In the genomic region with DNA sequence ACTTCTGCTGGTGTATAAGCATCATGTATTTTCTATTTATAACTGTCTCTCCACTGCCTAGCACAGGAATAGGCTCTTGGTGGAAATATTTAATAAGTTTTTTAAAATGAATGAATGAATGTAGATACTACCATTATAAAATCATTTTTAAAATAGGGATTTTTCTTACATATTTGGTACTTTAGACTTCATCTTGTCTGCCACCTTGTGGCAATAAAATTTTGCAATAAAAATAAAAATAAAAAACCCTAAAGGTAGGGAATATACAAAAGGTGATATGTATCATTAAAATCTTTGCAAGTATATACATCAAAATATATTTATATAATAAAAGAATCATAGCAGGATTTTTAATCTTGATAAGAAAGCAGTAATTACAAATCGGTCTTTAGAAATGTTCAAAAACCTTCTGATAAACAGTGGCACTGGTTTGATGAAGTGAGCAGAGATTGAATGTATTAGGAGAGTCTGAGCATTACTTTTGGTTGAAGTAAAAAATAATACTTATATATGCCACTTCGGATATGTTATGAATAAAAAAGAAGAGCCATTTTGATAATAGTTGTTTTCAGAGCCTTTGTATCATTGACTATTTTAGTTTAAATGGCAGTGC, we compare ENCODE assay signal across 9 cellular contexts.
DNase-seq lines count a peak whose midpoint lies in the region; ATAC-seq and TF ChIP-seq lines count a peak whose summit lies in the region.
"Had no signal": no experiment of that assay in that cellular context is flagged by ENCODE, and none has a peak within 500 bp of the region (broad histone marks: within the 10 kb centered on the region; RNA-seq: fewer than 3 reads in every experiment).

No MANE protein-coding gene starts in this region.

- no peak overlapping the region for H4K8ac ChIP-seq in IMR-90 (ENCODE audit: low read depth in 2 of 2, low read length in 2 of 2)

- no TSS peak for BruUV-seq in IMR-90 (replicated peaks; lab: Mats Ljungman, UMichigan)

- no peak overlapping the region for H4K91ac ChIP-seq in IMR-90 (ENCODE audit: insufficient read depth, low read depth, low read length)

- TF ChIP-seq CTCF in BE2C (IDR thresholded peaks at IDR 0.05; ENCODE audit: low read depth, low read length) (peak; percentile 16; the same call in 1 of the 2 replicates), IMR-90 (conservative IDR thresholded peaks at IDR 0.05; ENCODE audit: low read depth, low read length) (peak; percentile 43), astrocyte of the spinal cord (IDR thresholded peaks at IDR 0.05; ENCODE audit: low read depth, low read length) (peak; percentile 31), GM13977 (IDR thresholded peaks at IDR 0.05; ENCODE audit: extremely low read depth, insufficient read depth, missing control alignments) (no peak)

- TF ChIP-seq POLR2A in IMR-90 (IDR thresholded peaks at IDR 0.05; ENCODE audit: low read depth, low read length) = no peak

- H3K36me3 ChIP-seq in BE2C (no peaks in the 10 kb centered on the region), IMR-90 (ENCODE audit: control insufficient read depth, insufficient read depth, low read length) (no peaks in the 10 kb centered on the region)
- H3K36me3 ChIP-seq: sigmoid colon had no signal

- no peak for TF ChIP-seq RAD21 in IMR-90 (IDR thresholded peaks at IDR 0.05; ENCODE audit: low read length)

- H3K9me1 ChIP-seq in IMR-90 (ENCODE audit: insufficient read depth, low read length) = no peaks in the 10 kb centered on the region

- H2AK5ac ChIP-seq in IMR-90 (ENCODE audit: low read depth, low read length) = no peak overlapping the region

- no peak overlapping the region for H3K27ac ChIP-seq in IMR-90 (ENCODE audit: insufficient read depth, low read length)
- H3K27ac ChIP-seq: sigmoid colon had no signal

- no peak overlapping the region for H4K5ac ChIP-seq in IMR-90 (ENCODE audit: low read depth, low read length)

- H3K79me1 ChIP-seq in IMR-90 (ENCODE audit: low read depth in 1 of 2, low read length in 2 of 2) = no peaks in the 10 kb centered on the region

- H3K4me3 Mint-ChIP-seq in activated CD8-positive, alpha-beta memory T cell treated with anti-CD3 and anti-CD28 coated beads, Interleukin-2, amount 10 ng/mL, durations not matched to agents 7 days and 5 days = no peak overlapping the region

- H3K4me3 ChIP-seq in BE2C (ENCODE audit: low read depth, low read length) = no peak overlapping the region
- H3K4me3 ChIP-seq in IMR-90 (ENCODE audit: insufficient read depth, low read depth, low read length) = no peak overlapping the region
- no peak overlapping the region for H3K4me3 ChIP-seq in astrocyte of the spinal cord (ENCODE audit: low read depth, low read length)
- H3K4me3 ChIP-seq: sigmoid colon had no signal

- H4K20me1 ChIP-seq in IMR-90 (ENCODE audit: insufficient read depth, low read length) = no peaks in the 10 kb centered on the region

- H2BK120ac ChIP-seq in IMR-90 (ENCODE audit: low read depth, low read length) = no peak overlapping the region

- no CpG with 5 or more reads among the region's 2 CpGs for WGBS in IMR-90 (ENCODE audit: extremely low coverage in 2 of 2, insufficient read length in 1 of 2), 2 experiments

- H2AK9ac ChIP-seq in IMR-90 (replicated peaks; ENCODE audit: low read depth, low read length, poor library complexity) = no peak overlapping the region

- intact Hi-C loops in IMR-90 (cut with micrococcal nuclease) = loop anchor here (1.0 to 2.0 kb wide), 3 partner anchors 210 to 373 kb away; no protein-coding TSS in a partner anchor

- no peak overlapping the region for H3K18ac ChIP-seq in IMR-90 (ENCODE audit: low read depth, low read length)

- H3K27me3 Mint-ChIP-seq in activated CD8-positive, alpha-beta memory T cell treated with anti-CD3 and anti-CD28 coated beads, Interleukin-2, amount 10 ng/mL, durations not matched to agents 7 days and 5 days = no peaks in the 10 kb centered on the region

- H2BK20ac ChIP-seq in IMR-90 (ENCODE audit: low read depth, low read length) = no peak overlapping the region

- no peaks in the 10 kb centered on the region for H3K27me3 ChIP-seq in BE2C
- no peaks in the 10 kb centered on the region for H3K27me3 ChIP-seq in IMR-90 (ENCODE audit: control insufficient read depth, insufficient read depth, low read length)
- H3K27me3 ChIP-seq: sigmoid colon had no signal

- H3K9me3 Mint-ChIP-seq in activated CD8-positive, alpha-beta memory T cell treated with anti-CD3 and anti-CD28 coated beads, Interleukin-2, amount 10 ng/mL, durations not matched to agents 7 days and 5 days (ENCODE audit: low read depth) = no peaks in the 10 kb centered on the region

- no peaks in the 10 kb centered on the region for H3K4me1 Mint-ChIP-seq in activated CD8-positive, alpha-beta memory T cell treated with anti-CD3 and anti-CD28 coated beads, Interleukin-2, amount 10 ng/mL, durations not matched to agents 7 days and 5 days

- H3K4ac ChIP-seq in IMR-90 (ENCODE audit: low read depth, low read length) = no peak overlapping the region

- no peaks in the 10 kb centered on the region for H3K9me3 ChIP-seq in BE2C
- no peaks in the 10 kb centered on the region for H3K9me3 ChIP-seq in IMR-90 (ENCODE audit: control insufficient read depth, insufficient read depth, low read length)
- H3K9me3 ChIP-seq: sigmoid colon had no signal

- ATAC-seq in IMR-90 (ENCODE audit: low read depth) = no peak
- ATAC-seq in activated CD8-positive, alpha-beta memory T cell treated with anti-CD3 and anti-CD28 coated beads, Interleukin-2, amount 10 ng/mL, durations not matched to agents 7 days and 5 days = no peak

- in situ Hi-C loops in IMR-90 (cut with MboI; ENCODE audit: low sequenced_read_pairs) = loop anchor here (10.0 kb wide), 1 partner anchor 211 kb away; no protein-coding TSS in a partner anchor
- in situ Hi-C loops in astrocyte of the spinal cord (cut with HindIII; ENCODE audit: low sequenced_read_pairs) = no loop called here
- in situ Hi-C loops in GM13977 (cut with MboI; ENCODE audit: low pct_unique_long_range_greater_than_20kb, low sequenced_read_pairs, unreplicated experiment) = no loop called here

- DNase-seq in BE2C (no peak), IMR-90 (no peak), astrocyte of the spinal cord (ENCODE audit: low read depth, low spot score) (peak; percentile 22), kidney tubule cell (ENCODE audit: low spot score) (peak; percentile 11), GM13977 (ENCODE audit: low spot score) (no peak), CD1c-positive myeloid dendritic cell (ENCODE audit: extremely low spot score) (no peak)
- DNase-seq in stimulated activated CD4-positive, alpha-beta T cell treated with anti-CD3 and anti-CD28 coated beads, Interleukin-15, amount 100 ng/mL, for 24 hours = no peak
- DNase-seq in activated CD8-positive, alpha-beta memory T cell treated with anti-CD3 and anti-CD28 coated beads, Interleukin-2, amount 10 ng/mL, durations not matched to agents 7 days and 5 days = no peak
- DNase-seq: sigmoid colon had no signal

- no peak overlapping the region for H2BK5ac ChIP-seq in IMR-90 (ENCODE audit: low read depth, low read length, poor library complexity, severe bottlenecking)

- no peak overlapping the region for H3K23ac ChIP-seq in IMR-90 (ENCODE audit: low read depth, low read length)

- H3K14ac ChIP-seq in IMR-90 (replicated peaks; ENCODE audit: low read depth, low read length) = no peak overlapping the region

- no peak overlapping the region for H3K9ac ChIP-seq in IMR-90 (ENCODE audit: low read depth, low read length)

- no peak overlapping the region for H3K27ac Mint-ChIP-seq in activated CD8-positive, alpha-beta memory T cell treated with anti-CD3 and anti-CD28 coated beads, Interleukin-2, amount 10 ng/mL, durations not matched to agents 7 days and 5 days

- H2BK15ac ChIP-seq in IMR-90 (ENCODE audit: low read depth, low read length) = no peak overlapping the region

- dilution Hi-C loops in IMR-90 (cut with HindIII; ENCODE audit: low sequenced_read_pairs, unreplicated experiment) = no loop called here

- no peak overlapping the region for H2AFZ ChIP-seq in IMR-90 (replicated peaks; ENCODE audit: low read length, poor library complexity)

- no peaks in the 10 kb centered on the region for H3K4me1 ChIP-seq in BE2C
- no peaks in the 10 kb centered on the region for H3K4me1 ChIP-seq in IMR-90 (ENCODE audit: control insufficient read depth, insufficient read depth, low read length)
- H3K4me1 ChIP-seq: sigmoid colon had no signal

- POLR2A ChIA-PET in IMR-90 (lab: Charles Lee; ENCODE audit: unreplicated experiment) = no interaction called here

- H3K56ac ChIP-seq in IMR-90 (ENCODE audit: extremely low read depth, insufficient read depth, low read length) = no peak overlapping the region

- no peaks in the 10 kb centered on the region for H3K36me3 Mint-ChIP-seq in activated CD8-positive, alpha-beta memory T cell treated with anti-CD3 and anti-CD28 coated beads, Interleukin-2, amount 10 ng/mL, durations not matched to agents 7 days and 5 days

- CTCF ChIA-PET in IMR-90 (lab: Yijun Ruan, JAX) = interaction anchor here (1.2 kb wide), 1 partner anchor 209 kb away, joined by 3 read pairs; no protein-coding TSS in a partner anchor
- CTCF ChIA-PET in activated CD8-positive, alpha-beta memory T cell treated with anti-CD3 and anti-CD28 coated beads, Interleukin-2, amount 10 ng/mL, durations not matched to agents 7 days and 5 days (lab: Charles Lee) = no interaction called here

- H3K4me2 ChIP-seq in IMR-90 (ENCODE audit: low read depth, low read length) = no peak overlapping the region

TF ChIP-seq in IMR-90, 13 proteins besides CTCF, POLR2A, EP300 and RAD21:
- TF ChIP-seq SMC3 (IDR thresholded peaks at IDR 0.05; ENCODE audit: low read depth, low read length) (peak; percentile 30; the same call in 1 of the 2 replicates), CHD1 (IDR thresholded peaks at IDR 0.05; ENCODE audit: low read depth, low read length) (no peak)

Comparison
In these comparisons a context has a peak if more than half of its experiments do, and no peak if none do; other contexts are left out.
1. DNase-seq: peak in astrocyte of the spinal cord (single experiment) and kidney tubule cell (single experiment); none in BE2C (single experiment), IMR-90 (single experiment), stimulated activated CD4-positive, alpha-beta T cell treated with anti-CD3 and anti-CD28 coated beads, Interleukin-15, amount 100 ng/mL, for 24 hours (single experiment), activated CD8-positive, alpha-beta memory T cell treated with anti-CD3 and anti-CD28 coated beads, Interleukin-2, amount 10 ng/mL, durations not matched to agents 7 days and 5 days (single experiment), GM13977 (single experiment) and CD1c-positive myeloid dendritic cell (single experiment).